Comparison of ENCODE assay signal across 23 cellular contexts in genomic region chr2:239000089-239000488, GRCh38.
"Had no signal": no experiment of that assay in that cellular context is flagged by ENCODE, and none has a peak within 500 bp of the region (broad histone marks: within the 10 kb centered on the region; RNA-seq: fewer than 3 reads in every experiment).

No MANE protein-coding gene starts in this region.

- H3K36me3 ChIP-seq: colonic mucosa, esophagus muscularis mucosa, gastroesophageal sphincter, heart left ventricle, left ventricle myocardium inferior, lower lobe of right lung, ovary, tibial artery, upper lobe of left lung had no signal

- H2AFZ ChIP-seq: hepatocyte had no signal

- DNase-seq: colonic mucosa; effector CD8-positive, alpha-beta T cell; foreskin keratinocyte; heart left ventricle; kidney glomerular epithelial cell; left colon; left ventricle myocardium inferior; lower lobe of right lung; nucleus accumbens; retina; stimulated activated CD4-positive, alpha-beta T cell treated with anti-CD3 and anti-CD28 coated beads, Interleukin-4, amount 100 ng/mL, for 4 hours; stimulated activated naive CD8-positive, alpha-beta T cell treated with anti-CD3 and anti-CD28 coated beads, Interleukin-15, Interleukin-2, amounts not matched to agents 100 U/mL and 50 U/mL, for 24 hours; upper lobe of left lung had no signal

- H3K27ac ChIP-seq: colonic mucosa, foreskin keratinocyte, hepatocyte, left ventricle myocardium inferior, lower lobe of right lung, tibial artery, upper lobe of left lung had no signal

- H3K9me3 ChIP-seq: colonic mucosa, ovary, testis had no signal

- H3K27me3 ChIP-seq: colonic mucosa, esophagus muscularis mucosa, hepatocyte, ovary, testis, upper lobe of left lung had no signal

- ATAC-seq: foreskin keratinocyte; heart left ventricle; left colon; lower lobe of right lung; naive thymus-derived CD8-positive, alpha-beta T cell; stimulated activated memory B cell treated with anti-CD40 and anti-IgM and Interleukin-4, amounts not matched to agents 10 μg/mL and 1 μg/mL and 100 μg/mL, for 72 hours; stimulated activated naive CD8-positive, alpha-beta T cell treated with anti-CD3 and anti-CD28 coated beads, Interleukin-15, Interleukin-2, amounts not matched to agents 100 U/mL and 50 U/mL, for 24 hours had no signal

- H3K4me1 ChIP-seq: colonic mucosa, heart left ventricle, left ventricle myocardium inferior, lower lobe of right lung, upper lobe of left lung had no signal

- FAIRE-seq: endothelial cell of umbilical vein, urothelium cell line had no signal

- H3K79me2 ChIP-seq: hepatocyte had no signal

- H3K4me3 ChIP-seq: colonic mucosa, esophagus muscularis mucosa, gastroesophageal sphincter, heart left ventricle, hepatocyte, left ventricle myocardium inferior, lower lobe of right lung, ovary, testis, tibial artery, upper lobe of left lung had no signal

- H3K4me2 ChIP-seq: hepatocyte had no signal
